In the genomic region with DNA sequence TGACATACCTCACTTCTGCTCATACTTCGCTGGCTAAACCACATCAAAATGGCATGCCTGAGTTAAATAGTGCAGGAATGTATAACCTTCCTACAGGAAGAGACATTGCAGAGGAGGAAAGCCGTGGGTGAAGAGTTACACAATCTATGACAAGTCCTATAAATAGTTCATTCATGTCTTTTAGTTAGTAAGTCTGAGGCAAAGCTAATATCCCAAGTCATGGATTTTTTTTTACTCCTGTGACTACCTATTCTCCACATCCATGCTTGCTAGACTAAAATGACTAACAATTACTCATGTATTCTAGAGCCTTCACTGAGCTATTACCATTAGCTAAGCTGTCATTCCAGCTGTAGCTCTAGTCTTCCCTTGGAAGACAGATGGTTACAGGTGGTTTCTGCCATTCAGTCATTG, we compare ENCODE assay signal across 13 cellular contexts.
DNase-seq lines count a peak whose midpoint lies in the region; ATAC-seq and TF ChIP-seq lines count a peak whose summit lies in the region.
"Had no signal": no experiment of that assay in that cellular context is flagged by ENCODE, and none has a peak within 500 bp of the region (broad histone marks: within the 10 kb centered on the region; RNA-seq: fewer than 3 reads in every experiment).

No MANE protein-coding gene starts in this region.

- RAD21 ChIA-PET in HCT116 (lab: Charles Lee; ENCODE audit: low non-redundant PET in 1 of 2, low total read pairs in 2 of 2, uncharacterized antibody in 2 of 2, unreplicated experiment in 2 of 2) = no interaction called here

- H3K79me2 ChIP-seq in ACC112 (ENCODE audit: control insufficient read depth, insufficient read depth, low read length, unreplicated experiment) = no peaks in the 10 kb centered on the region
- no peaks in the 10 kb centered on the region for H3K79me2 ChIP-seq in HCT116 (ENCODE audit: insufficient read depth, low read length)

- H3K27ac ChIP-seq in ACC112 (ENCODE audit: low read depth, low read length) (peak overlapping the region; percentile 50), HCT116 (ENCODE audit: low read depth, low read length) (peak overlapping the region; percentile 92), foreskin keratinocyte (no peak overlapping the region)
- H3K27ac ChIP-seq: C4-2B had no signal

- H3K9me2 ChIP-seq in HCT116 (ENCODE audit: insufficient read depth) = no peaks in the 10 kb centered on the region

- H3K27me3 ChIP-seq in ACC112 (ENCODE audit: insufficient read depth, low read length) (no peaks in the 10 kb centered on the region), HCT116 (ENCODE audit: insufficient read depth, low read length) (no peaks in the 10 kb centered on the region), foreskin keratinocyte (peaks cover 4% of the 10 kb centered on the region)

- POLR2A ChIA-PET in HCT116 (lab: Charles Lee) = interaction anchor here (0.9 kb wide), 2 partner anchors 25 to 393 kb away, joined by 4 to 6 read pairs; partner anchors contain the start of gene NR2F1

- CTCF ChIA-PET in HCT116 (lab: Charles Lee) = interaction anchor here (0.9 kb wide), 1 partner anchor 11 kb away, joined by 3 read pairs; no protein-coding TSS in a partner anchor

- no peak overlapping the region for H3K9ac ChIP-seq in HCT116 (ENCODE audit: low read length)

- no peaks in the 10 kb centered on the region for H4K20me1 ChIP-seq in HCT116 (ENCODE audit: insufficient read depth)

- in situ Hi-C loops in G401 (cut with HindIII; ENCODE audit: low sequenced_read_pairs) = no loop called here

- H2AFZ ChIP-seq in ACC112 (ENCODE audit: low read length, unreplicated experiment) (no peak overlapping the region), HCT116 (ENCODE audit: low read depth, low read length, poor library complexity, severe bottlenecking) (peak overlapping the region; percentile 7)

- H3K36me3 ChIP-seq in ACC112 (ENCODE audit: insufficient read depth, low read length) (no peaks in the 10 kb centered on the region), HCT116 (ENCODE audit: control insufficient read depth in 1 of 2, insufficient read depth in 2 of 2, low read length in 2 of 2) (no peaks in the 10 kb centered on the region)

- H3K4me3 ChIP-seq in ACC112 (ENCODE audit: low read depth, low read length) = no peak overlapping the region
- H3K4me3 ChIP-seq in HCT116 (replicated peaks in 1 of 2; ENCODE audit: low read depth in 1 of 2, low read length in 2 of 2) = peak overlapping the region in 1 of 2 experiments; percentile 5; a peak in 1 of 4 replicates

- H3K4me2 ChIP-seq in HCT116 (ENCODE audit: low read length) = peak overlapping the region; percentile 54

- DNase-seq in HCT116 (ENCODE audit: low read depth, low spot score) (peak; percentile 78), SW480 (ENCODE audit: low spot score) (peak; percentile 82), foreskin keratinocyte (peak; percentile 99 to 100), erythroblast (lab: John Stamatoyannopoulos, UW) (no peak), G401 (ENCODE audit: low spot score) (no peak)
- no peak for DNase-seq in stimulated activated CD4-positive, alpha-beta T cell treated with anti-CD3 and anti-CD28 coated beads, Interleukin-12 subunit alpha, Interleukin-12 subunit beta, amount 100 ng/mL, for 4 hours
- DNase-seq: hippocampal formation; MM.1S; stimulated activated CD4-positive, alpha-beta T cell treated with anti-CD3 and anti-CD28 coated beads, Interleukin-15, amount 100 ng/mL, for 24 hours; stimulated activated naive CD4-positive, alpha-beta T cell had no signal

- no peak; the same call in 1 of the 2 replicates for TF ChIP-seq RAD21 in HCT116 (IDR thresholded peaks at IDR 0.05; ENCODE audit: low read depth)

- BruUV-seq in HCT116 (replicated peaks; lab: Mats Ljungman, UMichigan) = no TSS peak

- intact Hi-C loops in HCT116 (cut with micrococcal nuclease) = loop anchor here (5.0 to 10.0 kb wide), 2 partner anchors 115 to 393 kb away; partner anchors contain the start of genes NR2F1 and NR2F1-AS1

- H3K4me1 ChIP-seq in ACC112 (ENCODE audit: control insufficient read depth, insufficient read depth, low read length, unreplicated experiment) (peaks cover 59% of the 10 kb centered on the region), HCT116 (ENCODE audit: control insufficient read depth in 1 of 2, insufficient read depth in 2 of 2, low read length in 2 of 2) (peaks cover 72 to 88% of the 10 kb centered on the region in 2 experiments), foreskin keratinocyte (peaks cover 23% of the 10 kb centered on the region)

- no peak for TF ChIP-seq CTCF in HCT116 (IDR thresholded peaks at IDR 0.05 in 2 of 3, conservative IDR thresholded peaks at IDR 0.05 in 1 of 3; ENCODE audit: borderline replicate concordance in 1 of 3, insufficient read depth in 1 of 3, low read depth in 2 of 3, low read length in 2 of 3)
- no peak for TF ChIP-seq CTCF in foreskin keratinocyte (conservative IDR thresholded peaks at IDR 0.05)

- TF ChIP-seq POLR2A in HCT116 (IDR thresholded peaks at IDR 0.05; ENCODE audit: borderline replicate concordance, extremely low read depth, insufficient read depth, insufficient read length) (no peak), erythroblast (IDR thresholded peaks at IDR 0.05; ENCODE audit: low read length) (no peak)

- ATAC-seq in HCT116 (peak; percentile 58), foreskin keratinocyte (peak; percentile 98), HG02759 (IDR thresholded peaks at IDR 0.05; ENCODE audit: unreplicated experiment) (no peak)

- no peaks in the 10 kb centered on the region for H3K9me3 ChIP-seq in HCT116 (ENCODE audit: control insufficient read depth in 1 of 2, insufficient read depth in 1 of 2, low read depth in 1 of 2, low read length in 2 of 2)

TF ChIP-seq in HCT116, 20 proteins besides CTCF, POLR2A, EP300 and RAD21:
- TF ChIP-seq ELF1 (IDR thresholded peaks at IDR 0.05; ENCODE audit: borderline replicate concordance, low read depth) = no peak; the same call in 1 of the 2 replicates
- TF ChIP-seq EZH2 (IDR thresholded peaks at IDR 0.05) = no peak
- TF ChIP-seq CBX3 (IDR thresholded peaks at IDR 0.05; ENCODE audit: low read depth) = peak; percentile 78
- TF ChIP-seq SP1 (IDR thresholded peaks at IDR 0.05; ENCODE audit: low read depth) = peak; percentile 91
- TF ChIP-seq, protein P1, sequence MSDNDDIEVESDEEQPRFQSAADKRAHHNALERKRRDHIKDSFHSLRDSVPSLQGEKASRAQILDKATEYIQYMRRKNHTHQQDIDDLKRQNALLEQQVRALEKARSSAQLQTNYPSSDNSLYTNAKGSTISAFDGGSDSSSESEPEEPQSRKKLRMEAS (IDR thresholded peaks at IDR 0.05) = peak; percentile 65
- no peak; the same call in 1 of the 2 replicates for TF ChIP-seq SRF (IDR thresholded peaks at IDR 0.05; ENCODE audit: low read depth)
- peak; percentile 83 for TF ChIP-seq EGR1 (IDR thresholded peaks at IDR 0.05; ENCODE audit: low read depth)
- TF ChIP-seq EZH2phosphoT487 (IDR thresholded peaks at IDR 0.05; ENCODE audit: borderline replicate concordance) = no peak
- no peak; the same call in 1 of the 2 replicates for TF ChIP-seq POLR2AphosphoS5 (IDR thresholded peaks at IDR 0.05; ENCODE audit: low read depth, low read length)
- no peak for TF ChIP-seq ZNF274 (IDR thresholded peaks at IDR 0.05; ENCODE audit: low read depth, low read length)
- peak; percentile 75 for TF ChIP-seq JUND (IDR thresholded peaks at IDR 0.05)
- no peak for TF ChIP-seq REST (IDR thresholded peaks at IDR 0.05; ENCODE audit: low read depth)
- TF ChIP-seq CEBPB (IDR thresholded peaks at IDR 0.05; ENCODE audit: low read depth) = peak; percentile 97
- no peak for TF ChIP-seq ZFX (IDR thresholded peaks at IDR 0.05)
- no peak for TF ChIP-seq YY1 (IDR thresholded peaks at IDR 0.05; ENCODE audit: extremely low read depth, insufficient replicate concordance, low read depth, low read length)
- peak; percentile 36 for TF ChIP-seq TCF7L2 (IDR thresholded peaks at IDR 0.05; ENCODE audit: borderline replicate concordance, extremely low read depth, insufficient read depth, insufficient read length)
- TF ChIP-seq SIN3A (IDR thresholded peaks at IDR 0.05; ENCODE audit: low read depth) = peak; percentile 66
- peak; percentile 79 for TF ChIP-seq FOSL1 (IDR thresholded peaks at IDR 0.05; ENCODE audit: low read depth)
- TF ChIP-seq, protein P2, sequence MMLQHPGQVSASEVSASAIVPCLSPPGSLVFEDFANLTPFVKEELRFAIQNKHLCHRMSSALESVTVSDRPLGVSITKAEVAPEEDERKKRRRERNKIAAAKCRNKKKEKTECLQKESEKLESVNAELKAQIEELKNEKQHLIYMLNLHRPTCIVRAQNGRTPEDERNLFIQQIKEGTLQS (IDR thresholded peaks at IDR 0.05) = peak; percentile 8; the same call in 1 of the 2 replicates

Comparison
In these comparisons a context has a peak if more than half of its experiments do, and no peak if none do; other contexts are left out.
1. DNase-seq: peak in HCT116 (single experiment), SW480 (single experiment) and foreskin keratinocyte (2 of 2); none in erythroblast (0 of 2), stimulated activated CD4-positive, alpha-beta T cell treated with anti-CD3 and anti-CD28 coated beads, Interleukin-12 subunit alpha, Interleukin-12 subunit beta, amount 100 ng/mL, for 4 hours (single experiment) and G401 (single experiment).